ENCODE assay signal across 17 cellular contexts in the genomic region with DNA sequence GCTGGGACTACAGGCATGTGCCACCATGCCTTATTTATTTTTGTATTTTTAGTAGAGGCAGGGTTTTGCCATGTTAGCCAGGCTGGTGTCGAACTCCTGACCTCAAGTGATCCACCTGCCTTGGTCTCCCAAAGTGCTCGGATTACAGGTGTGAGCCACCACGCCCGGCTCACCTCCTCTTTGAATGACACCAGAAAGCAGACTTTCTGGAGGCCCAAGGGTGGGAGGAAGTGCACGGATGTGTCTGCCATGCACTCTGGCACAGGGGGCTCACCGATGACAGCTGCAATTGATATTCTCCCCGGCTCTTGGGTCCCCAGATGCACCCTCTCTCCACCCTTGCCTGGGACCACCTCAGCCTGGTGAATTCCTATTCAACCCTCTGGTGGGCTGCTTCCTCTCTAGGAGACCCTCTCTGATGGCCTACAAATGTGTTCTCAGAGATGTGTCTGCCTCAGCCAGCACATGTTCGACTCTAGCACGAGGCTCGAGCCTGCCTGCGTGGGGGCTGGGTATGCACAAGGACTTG.
"Had no signal": no experiment of that assay in that cellular context is flagged by ENCODE, and none has a peak within 500 bp of the region (broad histone marks: within the 10 kb centered on the region; RNA-seq: fewer than 3 reads in every experiment).

No MANE protein-coding gene starts in this region.

- H3K27ac Mint-ChIP-seq: naive thymus-derived CD8-positive, alpha-beta T cell had no signal

- H3K27me3 ChIP-seq: hepatocyte, pancreas, right lobe of liver had no signal

- H3K27ac ChIP-seq: foreskin keratinocyte, hepatocyte, pancreas, prostate gland, right lobe of liver, skin epidermis had no signal

- H3K4me3 ChIP-seq: hepatocyte, mucosa of descending colon, pancreas, prostate gland, right lobe of liver, skin epidermis had no signal

- ATAC-seq: foreskin keratinocyte; mucosa of descending colon; naive thymus-derived CD8-positive, alpha-beta T cell; pancreas; right lobe of liver had no signal

- H3K4me1 ChIP-seq: foreskin keratinocyte, pancreas, prostate gland had no signal

- H3K9me3 ChIP-seq: mucosa of descending colon, pancreas, prostate gland, right lobe of liver had no signal

- H3K9me3 Mint-ChIP-seq: naive thymus-derived CD8-positive, alpha-beta T cell had no signal

- DNase-seq: cerebellar nuclear complex; dermis blood vessel endothelial cell; erythroblast; foreskin keratinocyte; mammary epithelial cell; mucosa of descending colon; naive thymus-derived CD8-positive, alpha-beta T cell; nucleus accumbens; pancreas; right lobe of liver; stimulated activated CD4-positive, alpha-beta T cell treated with anti-CD3 and anti-CD28 coated beads, Interleukin-12 subunit alpha, Interleukin-12 subunit beta, amount 100 ng/mL, for 4 hours; stimulated activated CD4-positive, alpha-beta T cell treated with anti-CD3 and anti-CD28 coated beads, Interleukin-2, amount 100 ng/mL, for 48 hours; stimulated activated naive CD4-positive, alpha-beta T cell treated with Interleukin-2 at 50 U/mL for 16 hours; trophoblast cell had no signal

- H3K36me3 Mint-ChIP-seq: naive thymus-derived CD8-positive, alpha-beta T cell had no signal

- H3K36me3 ChIP-seq: pancreas, prostate gland, right lobe of liver had no signal

- H3K4me3 Mint-ChIP-seq: naive thymus-derived CD8-positive, alpha-beta T cell had no signal
